1 cellular context compared by ENCODE assay signal in the genomic region with DNA sequence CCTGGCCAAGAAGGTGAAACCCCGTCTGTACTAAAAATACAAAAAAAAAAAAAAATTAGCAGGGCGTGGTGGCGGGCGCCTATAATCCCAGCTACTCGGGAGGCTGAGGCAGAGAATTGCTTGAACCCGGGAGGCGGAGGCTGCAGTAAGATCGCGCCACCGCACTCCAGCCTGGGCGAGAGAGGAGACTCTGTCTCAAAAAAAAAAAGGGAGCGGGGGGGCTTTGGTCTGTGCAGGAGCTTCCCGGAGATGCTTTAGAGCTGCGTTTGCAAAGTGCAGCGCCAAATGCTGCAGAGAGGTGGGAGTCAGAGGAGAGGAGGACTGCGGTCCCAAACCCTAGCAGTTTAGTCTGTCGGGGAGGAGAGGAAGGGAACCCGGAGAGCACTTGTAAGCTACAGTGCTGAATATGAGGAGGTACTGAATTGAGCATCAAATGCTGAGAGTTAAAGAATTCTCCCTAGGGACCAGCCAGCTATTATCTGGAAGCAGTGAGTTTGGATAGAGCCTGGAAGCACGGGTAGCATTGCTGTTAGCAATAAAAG.
TF ChIP-seq lines count a peak whose summit lies in the region.

No MANE protein-coding gene starts in this region.

TF ChIP-seq in HEK293, 187 proteins besides CTCF, POLR2A, EP300 and RAD21 (continued from another document):
- TF ChIP-seq, protein P1, sequence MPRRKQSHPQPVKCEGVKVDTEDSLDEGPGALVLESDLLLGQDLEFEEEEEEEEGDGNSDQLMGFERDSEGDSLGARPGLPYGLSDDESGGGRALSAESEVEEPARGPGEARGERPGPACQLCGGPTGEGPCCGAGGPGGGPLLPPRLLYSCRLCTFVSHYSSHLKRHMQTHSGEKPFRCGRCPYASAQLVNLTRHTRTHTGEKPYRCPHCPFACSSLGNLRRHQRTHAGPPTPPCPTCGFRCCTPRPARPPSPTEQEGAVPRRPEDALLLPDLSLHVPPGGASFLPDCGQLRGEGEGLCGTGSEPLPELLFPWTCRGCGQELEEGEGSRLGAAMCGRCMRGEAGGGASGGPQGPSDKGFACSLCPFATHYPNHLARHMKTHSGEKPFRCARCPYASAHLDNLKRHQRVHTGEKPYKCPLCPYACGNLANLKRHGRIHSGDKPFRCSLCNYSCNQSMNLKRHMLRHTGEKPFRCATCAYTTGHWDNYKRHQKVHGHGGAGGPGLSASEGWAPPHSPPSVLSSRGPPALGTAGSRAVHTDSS (tag by site-specific recombination; IDR thresholded peaks at IDR 0.05), result no peak
- TF ChIP-seq KLF9 (tag by site-specific recombination; IDR thresholded peaks at IDR 0.05; ENCODE audit: low read depth) (no peak), ZNF514 (tag by site-specific recombination; IDR thresholded peaks at IDR 0.05) (no peak), ZNF350 (tag by site-specific recombination; IDR thresholded peaks at IDR 0.05) (no peak), ZNF366 (tag by site-specific recombination; conservative IDR thresholded peaks at IDR 0.05) (peak; percentile 59; the same call in 1 of the 2 replicates), ZNF133 (tag by site-specific recombination; IDR thresholded peaks at IDR 0.05) (no peak), BCL11B (tag by site-specific recombination; IDR thresholded peaks at IDR 0.05; ENCODE audit: low read depth) (no peak), ZBTB8A (tag by site-specific recombination; IDR thresholded peaks at IDR 0.05) (peak; percentile 18; the same call in 1 of the 2 replicates), GFI1B (tag by site-specific recombination; IDR thresholded peaks at IDR 0.05) (no peak), ZNF19 (tag by site-specific recombination; IDR thresholded peaks at IDR 0.05; ENCODE audit: low read depth) (no peak), ZNF184 (tag by site-specific recombination; IDR thresholded peaks at IDR 0.05) (no peak), ZNF423 (tag by site-specific recombination; IDR thresholded peaks at IDR 0.05) (0 out of 2 replicates have a peak, but pooled peaks have one; percentile 3), ZNF121 (tag by site-specific recombination; IDR thresholded peaks at IDR 0.05) (no peak), ZEB2 (tag by site-specific recombination; IDR thresholded peaks at IDR 0.05) (no peak), RBAK (tag by site-specific recombination; IDR thresholded peaks at IDR 0.05) (no peak), ZNF549 (tag by site-specific recombination; IDR thresholded peaks at IDR 0.05) (no peak), ZNF621 (tag by site-specific recombination; IDR thresholded peaks at IDR 0.05) (no peak), ZNF560 (tag by site-specific recombination; IDR thresholded peaks at IDR 0.05; ENCODE audit: borderline replicate concordance) (no peak), IKZF3 (tag by site-specific recombination; IDR thresholded peaks at IDR 0.05) (no peak; the same call in 1 of the 2 replicates), ZNF510 (tag by site-specific recombination; IDR thresholded peaks at IDR 0.05; ENCODE audit: insufficient replicate concordance) (no peak)
- TF ChIP-seq, protein P2, sequence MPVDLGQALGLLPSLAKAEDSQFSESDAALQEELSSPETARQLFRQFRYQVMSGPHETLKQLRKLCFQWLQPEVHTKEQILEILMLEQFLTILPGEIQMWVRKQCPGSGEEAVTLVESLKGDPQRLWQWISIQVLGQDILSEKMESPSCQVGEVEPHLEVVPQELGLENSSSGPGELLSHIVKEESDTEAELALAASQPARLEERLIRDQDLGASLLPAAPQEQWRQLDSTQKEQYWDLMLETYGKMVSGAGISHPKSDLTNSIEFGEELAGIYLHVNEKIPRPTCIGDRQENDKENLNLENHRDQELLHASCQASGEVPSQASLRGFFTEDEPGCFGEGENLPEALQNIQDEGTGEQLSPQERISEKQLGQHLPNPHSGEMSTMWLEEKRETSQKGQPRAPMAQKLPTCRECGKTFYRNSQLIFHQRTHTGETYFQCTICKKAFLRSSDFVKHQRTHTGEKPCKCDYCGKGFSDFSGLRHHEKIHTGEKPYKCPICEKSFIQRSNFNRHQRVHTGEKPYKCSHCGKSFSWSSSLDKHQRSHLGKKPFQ (tag by site-specific recombination; IDR thresholded peaks at IDR 0.05), result no peak
- TF ChIP-seq, protein P3, sequence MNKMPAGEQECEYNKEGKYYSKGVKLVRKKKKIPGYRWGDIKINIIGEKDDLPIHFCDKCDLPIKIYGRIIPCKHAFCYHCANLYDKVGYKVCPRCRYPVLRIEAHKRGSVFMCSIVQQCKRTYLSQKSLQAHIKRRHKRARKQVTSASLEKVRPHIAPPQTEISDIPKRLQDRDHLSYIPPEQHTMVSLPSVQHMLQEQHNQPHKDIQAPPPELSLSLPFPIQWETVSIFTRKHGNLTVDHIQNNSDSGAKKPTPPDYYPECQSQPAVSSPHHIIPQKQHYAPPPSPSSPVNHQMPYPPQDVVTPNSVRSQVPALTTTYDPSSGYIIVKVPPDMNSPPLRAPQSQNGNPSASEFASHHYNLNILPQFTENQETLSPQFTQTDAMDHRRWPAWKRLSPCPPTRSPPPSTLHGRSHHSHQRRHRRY (tag by site-specific recombination; IDR thresholded peaks at IDR 0.05), result no peak
- TF ChIP-seq, protein P4, sequence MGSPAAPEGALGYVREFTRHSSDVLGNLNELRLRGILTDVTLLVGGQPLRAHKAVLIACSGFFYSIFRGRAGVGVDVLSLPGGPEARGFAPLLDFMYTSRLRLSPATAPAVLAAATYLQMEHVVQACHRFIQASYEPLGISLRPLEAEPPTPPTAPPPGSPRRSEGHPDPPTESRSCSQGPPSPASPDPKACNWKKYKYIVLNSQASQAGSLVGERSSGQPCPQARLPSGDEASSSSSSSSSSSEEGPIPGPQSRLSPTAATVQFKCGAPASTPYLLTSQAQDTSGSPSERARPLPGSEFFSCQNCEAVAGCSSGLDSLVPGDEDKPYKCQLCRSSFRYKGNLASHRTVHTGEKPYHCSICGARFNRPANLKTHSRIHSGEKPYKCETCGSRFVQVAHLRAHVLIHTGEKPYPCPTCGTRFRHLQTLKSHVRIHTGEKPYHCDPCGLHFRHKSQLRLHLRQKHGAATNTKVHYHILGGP (tag by site-specific recombination; IDR thresholded peaks at IDR 0.05), result no peak
- TF ChIP-seq, protein P5, sequence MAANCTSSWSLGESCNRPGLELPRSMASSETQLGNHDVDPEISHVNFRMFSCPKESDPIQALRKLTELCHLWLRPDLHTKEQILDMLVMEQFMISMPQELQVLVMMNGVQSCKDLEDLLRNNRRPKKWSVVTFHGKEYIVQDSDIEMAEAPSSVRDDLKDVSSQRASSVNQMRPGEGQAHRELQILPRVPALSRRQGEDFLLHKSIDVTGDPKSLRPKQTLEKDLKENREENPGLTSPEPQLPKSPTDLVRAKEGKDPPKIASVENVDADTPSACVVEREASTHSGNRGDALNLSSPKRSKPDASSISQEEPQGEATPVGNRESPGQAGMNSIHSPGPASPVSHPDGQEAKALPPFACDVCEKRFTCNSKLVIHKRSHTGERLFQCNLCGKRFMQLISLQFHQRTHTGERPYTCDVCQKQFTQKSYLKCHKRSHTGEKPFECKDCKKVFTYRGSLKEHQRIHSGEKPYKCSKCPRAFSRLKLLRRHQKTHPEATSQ (tag by site-specific recombination; IDR thresholded peaks at IDR 0.05), result no peak
